Comparison of ENCODE assay signal across 20 cellular contexts in genomic region chr1:52680353-52680752, GRCh38. TPM values are rescaled to one million over a fixed set of nuclear protein-coding genes. Genes with fewer than 3 reads are reported as not detected.
"Had no signal": no experiment of that assay in that cellular context is flagged by ENCODE, and none has a peak within 500 bp of the region (broad histone marks: within the 10 kb centered on the region; RNA-seq: fewer than 3 reads in every experiment).

No MANE protein-coding gene starts in this region.

- H3K9me3 Mint-ChIP-seq: activated naive CD8-positive, alpha-beta T cell treated with anti-CD3 and anti-CD28 coated beads, Interleukin-2, amount 10 ng/mL, durations not matched to agents 7 days and 5 days; stimulated activated naive CD8-positive, alpha-beta T cell treated with anti-CD3 and anti-CD28 coated beads, Interleukin-15, Interleukin-2, amounts not matched to agents 100 ng/mL and 50 ng/mL, for 24 hours had no signal

- H3K27ac Mint-ChIP-seq: activated naive CD8-positive, alpha-beta T cell treated with anti-CD3 and anti-CD28 coated beads, Interleukin-2, amount 10 ng/mL, durations not matched to agents 7 days and 5 days; stimulated activated naive CD8-positive, alpha-beta T cell treated with anti-CD3 and anti-CD28 coated beads, Interleukin-15, Interleukin-2, amounts not matched to agents 100 ng/mL and 50 ng/mL, for 24 hours had no signal

- ATAC-seq: body of pancreas, left colon had no signal

- H3K27me3 Mint-ChIP-seq: activated naive CD8-positive, alpha-beta T cell treated with anti-CD3 and anti-CD28 coated beads, Interleukin-2, amount 10 ng/mL, durations not matched to agents 7 days and 5 days; progenitor cell of endocrine pancreas; stimulated activated naive CD8-positive, alpha-beta T cell treated with anti-CD3 and anti-CD28 coated beads, Interleukin-15, Interleukin-2, amounts not matched to agents 100 ng/mL and 50 ng/mL, for 24 hours had no signal

- H3K4me3 Mint-ChIP-seq: activated naive CD8-positive, alpha-beta T cell treated with anti-CD3 and anti-CD28 coated beads, Interleukin-2, amount 10 ng/mL, durations not matched to agents 7 days and 5 days; endodermal cell; stimulated activated naive CD8-positive, alpha-beta T cell treated with anti-CD3 and anti-CD28 coated beads, Interleukin-15, Interleukin-2, amounts not matched to agents 100 ng/mL and 50 ng/mL, for 24 hours had no signal

- DNase-seq: activated CD8-positive, alpha-beta memory T cell treated with anti-CD3 and anti-CD28 coated beads, Interleukin-2, amount 50 U/mL, for 4 hours; activated gamma-delta T cell treated with Interleukin-2 at 50 U/mL for 16 hours; activated naive CD8-positive, alpha-beta T cell treated with anti-CD3 and anti-CD28 coated beads, Interleukin-2, amount 10 ng/mL, durations not matched to agents 7 days and 5 days; activated T-cell treated with anti-CD3 and anti-CD28 coated beads, Interleukin-2, amount 50 U/mL, for 48 hours; body of pancreas; endodermal cell; foreskin fibroblast; hypothalamus; islet precursor cell; left colon; occipital lobe; stimulated activated CD4-positive, alpha-beta T cell treated with anti-CD3 and anti-CD28 coated beads, Interleukin-12 subunit alpha, Interleukin-12 subunit beta, amount 100 ng/mL, for 4 hours; stimulated activated CD4-positive, alpha-beta T cell treated with anti-CD3 and anti-CD28 coated beads, Interleukin-1b, Interleukin-23, amount 100 ng/mL, for 48 hours; stimulated activated CD8-positive, alpha-beta memory T cell treated with anti-CD3 and anti-CD28 coated beads, Interleukin-4, amount 100 ng/mL, for 48 hours; uterus had no signal

RNA-seq across cellular contexts. Expression of gene SHISAL2A, which starts 47.4 kb away (rescaled TPM):
- total RNA-seq: body of pancreas, cardiac septum, mesenteric fat pad, occipital lobe had no signal
- polyA plus RNA-seq: neural cell had no signal
